ENCODE assay signal across 21 cellular contexts in the genomic region with DNA sequence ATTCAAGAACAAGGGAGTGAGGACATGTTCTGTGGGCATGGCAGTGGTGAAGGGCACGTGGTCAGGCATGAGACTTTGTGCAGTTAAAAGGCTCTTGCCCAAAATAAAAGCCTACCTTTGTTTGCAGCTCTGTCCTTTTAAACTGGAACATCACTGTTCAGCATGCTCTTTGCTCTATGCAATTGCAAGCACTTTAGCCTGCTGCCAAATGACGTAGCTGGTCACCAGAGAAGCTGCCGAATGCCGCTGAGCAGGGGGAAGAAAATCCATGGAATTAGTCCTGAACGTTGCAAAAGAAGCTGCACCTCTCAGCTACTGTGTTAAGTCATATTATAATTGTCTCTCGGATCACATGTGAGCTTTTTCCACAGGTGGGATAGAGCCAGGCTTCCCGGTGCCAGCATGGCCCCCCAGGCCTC.
DNase-seq lines count a peak whose midpoint lies in the region; ATAC-seq and TF ChIP-seq lines count a peak whose summit lies in the region.
"Had no signal": no experiment of that assay in that cellular context is flagged by ENCODE, and none has a peak within 500 bp of the region (broad histone marks: within the 10 kb centered on the region; RNA-seq: fewer than 3 reads in every experiment).

No MANE protein-coding gene starts in this region.

- peaks cover 36% of the 10 kb centered on the region for H3K4me1 ChIP-seq in SJCRH30
- H3K4me1 ChIP-seq: BLaER1, colonic mucosa, right atrium auricular region had no signal

- H3K4me1 Mint-ChIP-seq in chondrocyte (ENCODE audit: low read depth) = peaks cover 56% of the 10 kb centered on the region

- peak overlapping the region; percentile 82 for H3K27ac ChIP-seq in SJCRH30
- H3K27ac ChIP-seq: BLaER1, colonic mucosa, neural progenitor cell, right atrium auricular region, SK-N-MC had no signal

- H3K36me3 Mint-ChIP-seq in chondrocyte (ENCODE audit: low read depth) = no peaks in the 10 kb centered on the region
- H3K36me3 Mint-ChIP-seq: mesothelial cell of epicardium, neural progenitor cell had no signal

- H3K36me3 ChIP-seq in SJCRH30 = no peaks in the 10 kb centered on the region
- H3K36me3 ChIP-seq: BLaER1, colonic mucosa, neural progenitor cell, right atrium auricular region had no signal

- ATAC-seq in GM21526 (IDR thresholded peaks at IDR 0.05; ENCODE audit: low FRiP score, unreplicated experiment) = no peak
- ATAC-seq in GM21381 (IDR thresholded peaks at IDR 0.05; ENCODE audit: unreplicated experiment) = no peak
- no peak for ATAC-seq in HG02759 (IDR thresholded peaks at IDR 0.05; ENCODE audit: unreplicated experiment)

- no peaks in the 10 kb centered on the region for H3K27me3 ChIP-seq in SJCRH30
- H3K27me3 ChIP-seq: BLaER1, colonic mucosa, neural progenitor cell, right atrium auricular region had no signal

- peaks cover 5% of the 10 kb centered on the region for H3K9me3 Mint-ChIP-seq in chondrocyte (ENCODE audit: low read depth)
- H3K9me3 Mint-ChIP-seq: mesothelial cell of epicardium, neural progenitor cell had no signal

- H3K27me3 Mint-ChIP-seq in chondrocyte (ENCODE audit: low read depth) = no peaks in the 10 kb centered on the region

- DNase-seq in SJCRH30 (peak; percentile 83 to 88), chondrocyte (ENCODE audit: low spot score) (no peak), midbrain (lab: John Stamatoyannopoulos, UW) (peak; percentile 25), superior temporal gyrus (ENCODE audit: extremely low spot score) (peak; percentile 48)
- DNase-seq: activated CD4-positive, CD25-positive, alpha-beta regulatory T cell treated with anti-CD3 and anti-CD28 coated beads, Interleukin-2, amount 50 U/mL, for 72 hours; activated effector memory CD4-positive, alpha-beta T cell treated with anti-CD3 and anti-CD28 coated beads, Interleukin-2, amount 50 U/mL, for 16 hours; amniotic stem cell; colonic mucosa; MM.1S; NCI-H2029 treated with DMSO at 0.1 percent for 48 hours; NCI-H524; OCI-M1; stimulated activated CD4-positive, alpha-beta T cell treated with anti-CD3 and anti-CD28 coated beads, Interleukin-2, amount 100 ng/mL, for 48 hours had no signal

- no peak for TF ChIP-seq CTCF in chondrocyte (IDR thresholded peaks at IDR 0.05)

- no peak overlapping the region for H3K4me3 Mint-ChIP-seq in chondrocyte (ENCODE audit: unreplicated experiment)
- H3K4me3 Mint-ChIP-seq: mesothelial cell of epicardium, neural progenitor cell had no signal

- H3K4me3 ChIP-seq in SJCRH30 = peak overlapping the region; percentile 27
- H3K4me3 ChIP-seq: BLaER1, colonic mucosa, neural progenitor cell, right atrium auricular region, SK-N-MC had no signal

- H3K9me3 ChIP-seq in SJCRH30 (replicated peaks) = no peaks in the 10 kb centered on the region
- H3K9me3 ChIP-seq: BLaER1, colonic mucosa, right atrium auricular region had no signal

- H3K27ac Mint-ChIP-seq in chondrocyte (ENCODE audit: unreplicated experiment) = peak overlapping the region; percentile 83
- H3K27ac Mint-ChIP-seq: mesothelial cell of epicardium, neural progenitor cell had no signal
